In the genomic region with DNA sequence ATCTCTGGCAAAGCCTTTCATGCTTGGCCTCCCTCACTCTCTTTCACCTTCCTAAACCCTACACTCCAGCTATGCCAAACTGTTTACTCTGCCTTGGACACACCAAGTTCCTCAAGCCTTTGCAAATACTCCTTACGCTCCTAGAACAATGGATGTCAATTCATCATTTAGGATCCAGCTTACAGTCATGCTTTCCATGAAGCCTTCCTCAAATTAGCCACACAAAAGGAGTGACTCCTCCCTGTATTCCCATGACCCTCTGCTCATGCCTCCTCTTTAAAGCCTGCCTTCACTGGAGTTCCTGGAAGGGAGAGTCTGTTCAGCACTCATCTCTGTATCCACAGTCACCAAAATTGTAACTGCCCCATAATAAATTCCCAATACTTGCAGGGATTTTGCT, we compare ENCODE assay signal across 8 cellular contexts. TPM values are rescaled to one million over a fixed set of nuclear protein-coding genes. Genes with fewer than 3 reads are reported as not detected.
A peak's percentile ranks its signal among the peaks of the same experiment; 100 is the strongest.
DNase-seq lines count a peak whose midpoint lies in the region; ATAC-seq lines count a peak whose summit lies in the region.

No MANE protein-coding gene starts in this region.

- no peaks in the 10 kb centered on the region for H3K36me3 Mint-ChIP-seq in activated T-cell treated with anti-CD3 and anti-CD28 coated beads, Interleukin-2, amount 50 U/mL, for 24 hours (ENCODE audit: low read depth)
- peaks cover 0 to 5% of the 10 kb centered on the region in 2 donors for H3K36me3 Mint-ChIP-seq in stimulated activated naive B cell treated with anti-CD40 and anti-IgM and Interleukin-4, amounts not matched to agents 10 μg/mL and 1 μg/mL and 100 μg/mL, for 72 hours

- peak overlapping the region; percentile 35 to 57 for H3K27ac ChIP-seq in esophagus (ENCODE audit: low read depth in 2 of 2, low read length in 1 of 2)

- H3K27me3 Mint-ChIP-seq in activated T-cell treated with anti-CD3 and anti-CD28 coated beads, Interleukin-2, amount 50 U/mL, for 24 hours: peaks cover 9% of the 10 kb centered on the region
- no peaks in the 10 kb centered on the region for H3K27me3 Mint-ChIP-seq in stimulated activated naive B cell treated with anti-CD40 and anti-IgM and Interleukin-4, amounts not matched to agents 10 μg/mL and 1 μg/mL and 100 μg/mL, for 72 hours

- peak overlapping the region; percentile 73 for H3K27ac Mint-ChIP-seq in activated T-cell treated with anti-CD3 and anti-CD28 coated beads, Interleukin-2, amount 50 U/mL, for 24 hours
- peak overlapping the region; percentile 0 for H3K27ac Mint-ChIP-seq in stimulated activated naive B cell treated with anti-CD40 and anti-IgM and Interleukin-4, amounts not matched to agents 10 μg/mL and 1 μg/mL and 100 μg/mL, for 72 hours

- peaks cover 5 to 8% of the 10 kb centered on the region in 2 donors for H3K4me1 ChIP-seq in esophagus (ENCODE audit: control insufficient read depth in 2 of 2, insufficient read depth in 2 of 2, low read length in 1 of 2)

- H3K9me3 Mint-ChIP-seq in activated T-cell treated with anti-CD3 and anti-CD28 coated beads, Interleukin-2, amount 50 U/mL, for 24 hours: no peaks in the 10 kb centered on the region
- no peaks in the 10 kb centered on the region for H3K9me3 Mint-ChIP-seq in stimulated activated naive B cell treated with anti-CD40 and anti-IgM and Interleukin-4, amounts not matched to agents 10 μg/mL and 1 μg/mL and 100 μg/mL, for 72 hours

- ATAC-seq in stimulated activated naive B cell treated with anti-CD40 and anti-IgM and Interleukin-4, amounts not matched to agents 10 μg/mL and 1 μg/mL and 100 μg/mL, for 72 hours (replicated peaks): no peak
- no peak for ATAC-seq in GM21576 (IDR thresholded peaks at IDR 0.05; ENCODE audit: unreplicated experiment)

- H3K9me3 ChIP-seq in esophagus (ENCODE audit: control insufficient read depth in 2 of 2, insufficient read depth in 1 of 2, low read depth in 1 of 2, low read length in 1 of 2): no peaks in the 10 kb centered on the region

- no peaks in the 10 kb centered on the region for H3K36me3 ChIP-seq in esophagus (ENCODE audit: control insufficient read depth in 2 of 2, insufficient read depth in 2 of 2, low read length in 1 of 2)

- DNase-seq in activated T-cell treated with anti-CD3 and anti-CD28 coated beads, Interleukin-2, amount 50 U/mL, for 24 hours: no peak
- DNase-seq in activated T-cell treated with anti-CD3 and anti-CD28 coated beads, Interleukin-2, amount 50 U/mL, for 1 hour: no peak
- DNase-seq in SHP77 treated with DMSO at 0.1 percent for 48 hours (lab: John Stamatoyannopoulos, UW): peak; percentile 12
- no peak for DNase-seq in stimulated activated naive B cell treated with anti-CD40 and anti-IgM and Interleukin-4, amounts not matched to agents 10 μg/mL and 1 μg/mL and 100 μg/mL, for 72 hours
- DNase-seq in GOT3 (lab: John Stamatoyannopoulos, UW): no peak
- DNase-seq in NOMO-1 treated with dmso at 0.1 percent for 144 hours (lab: John Stamatoyannopoulos, UW; ENCODE audit: unreplicated experiment): no peak

- H3K27me3 ChIP-seq in esophagus (ENCODE audit: control insufficient read depth in 1 of 2, insufficient read depth in 2 of 2, low read length in 2 of 2): no peaks in the 10 kb centered on the region

- H3K4me3 ChIP-seq in esophagus (ENCODE audit: low read depth in 1 of 2, low read length in 2 of 2): no peak overlapping the region

- peaks cover 23% of the 10 kb centered on the region for H3K4me1 Mint-ChIP-seq in activated T-cell treated with anti-CD3 and anti-CD28 coated beads, Interleukin-2, amount 50 U/mL, for 24 hours (ENCODE audit: low read depth)
- peaks cover 16 to 35% of the 10 kb centered on the region in 2 donors for H3K4me1 Mint-ChIP-seq in stimulated activated naive B cell treated with anti-CD40 and anti-IgM and Interleukin-4, amounts not matched to agents 10 μg/mL and 1 μg/mL and 100 μg/mL, for 72 hours

- 36 to 54% methylated on average over 1 of the region's 1 CpG for WGBS in esophagus, 2 donors

- H3K4me3 Mint-ChIP-seq in activated T-cell treated with anti-CD3 and anti-CD28 coated beads, Interleukin-2, amount 50 U/mL, for 24 hours: peak overlapping the region; percentile 78
- peak overlapping the region; percentile 83 to 90 for H3K4me3 Mint-ChIP-seq in stimulated activated naive B cell treated with anti-CD40 and anti-IgM and Interleukin-4, amounts not matched to agents 10 μg/mL and 1 μg/mL and 100 μg/mL, for 72 hours

RNA-seq across cellular contexts. Expression of gene EHD3, which starts 0.7 kb away (rescaled TPM):
- polyA plus RNA-seq in esophagus: 10 to 100 TPM; 24.1 to 27.4 TPM

RNA-seq across cellular contexts. Expression of gene CAPN14, which starts 15.9 kb away (rescaled TPM):
- 100 to 1,000 TPM in 1 of 2 donors, 10 to 100 TPM in 1; 72.7 to 141 TPM for polyA plus RNA-seq in esophagus
